Comparison of ENCODE assay signal across 12 cellular contexts in genomic region chr6:7672066-7673062, GRCh38. TPM values are rescaled to one million over a fixed set of nuclear protein-coding genes. Genes with fewer than 3 reads are reported as not detected.
DNase-seq lines count a peak whose midpoint lies in the region; ATAC-seq and TF ChIP-seq lines count a peak whose summit lies in the region.
"Had no signal": no experiment of that assay in that cellular context is flagged by ENCODE, and none has a peak within 500 bp of the region (broad histone marks: within the 10 kb centered on the region; RNA-seq: fewer than 3 reads in every experiment).

No MANE protein-coding gene starts in this region.

- H3K4me1 Mint-ChIP-seq in Calu3 (ENCODE audit: low read depth, unreplicated experiment) = peaks cover 11% of the 10 kb centered on the region
- no peaks in the 10 kb centered on the region for H3K4me1 Mint-ChIP-seq in naive thymus-derived CD8-positive, alpha-beta T cell
- H3K4me1 Mint-ChIP-seq: B cell had no signal

- no TSS peak for BruUV-seq in Calu3 (replicated peaks; lab: Mats Ljungman, UMichigan)

- intact Hi-C loops in Calu3 (cut with micrococcal nuclease; ENCODE audit: unreplicated experiment) (no loop called here), ovary (cut with DNase I) (no loop called here)

- H3K36me3 Mint-ChIP-seq in Calu3 (ENCODE audit: insufficient read depth, unreplicated experiment) = no peaks in the 10 kb centered on the region
- H3K36me3 Mint-ChIP-seq in naive thymus-derived CD8-positive, alpha-beta T cell = no peaks in the 10 kb centered on the region

- CTCF ChIA-PET in Calu3 (lab: Charles Lee) = interaction anchor here (0.7 kb wide), 1 partner anchor 16 kb away, joined by 3 read pairs; no protein-coding TSS in a partner anchor

- H3K9me3 Mint-ChIP-seq in Calu3 (ENCODE audit: low read depth, unreplicated experiment) = no peaks in the 10 kb centered on the region
- no peaks in the 10 kb centered on the region for H3K9me3 Mint-ChIP-seq in naive thymus-derived CD8-positive, alpha-beta T cell
- H3K9me3 Mint-ChIP-seq: dendritic cell treated with granulocyte-macrophage colony-stimulating factor and Interleukin-4, amounts not matched to agents 40 ng/mL and 50 ng/mL, for 4 days had no signal

- POLR2A ChIA-PET in naive thymus-derived CD8-positive, alpha-beta T cell (lab: Charles Lee) = no interaction called here

- H3K4me3 ChIP-seq in WERI-Rb-1 (ENCODE audit: low read depth, low read length) (peak overlapping the region; percentile 42), fibroblast of the aortic adventitia (ENCODE audit: low read depth, low read length) (no peak overlapping the region), ovary (peak overlapping the region; percentile 21)
- H3K4me3 ChIP-seq: mucosa of descending colon had no signal

- TF ChIP-seq EP300 in ovary (IDR thresholded peaks at IDR 0.05) = no peak

- WGBS in ovary, 3 donors = 45 to 54% (median 46%) methylated on average over 20 of the region's 20 CpGs

- peak overlapping the region; percentile 59 for H3K4me3 Mint-ChIP-seq in Calu3 (ENCODE audit: low read depth, unreplicated experiment)
- H3K4me3 Mint-ChIP-seq in naive thymus-derived CD8-positive, alpha-beta T cell = no peak overlapping the region
- H3K4me3 Mint-ChIP-seq: B cell; dendritic cell treated with granulocyte-macrophage colony-stimulating factor and Interleukin-4, amounts not matched to agents 40 ng/mL and 50 ng/mL, for 4 days had no signal

- H3K27ac ChIP-seq in WERI-Rb-1 (no peak overlapping the region), ovary (no peak overlapping the region)

- TF ChIP-seq CTCF in Calu3 (IDR thresholded peaks at IDR 0.05; ENCODE audit: unreplicated experiment) (no peak), WERI-Rb-1 (IDR thresholded peaks at IDR 0.05; ENCODE audit: low read depth, low read length) (no peak), fibroblast of the aortic adventitia (IDR thresholded peaks at IDR 0.05; ENCODE audit: insufficient read depth, low read length) (no peak), ovary (IDR thresholded peaks at IDR 0.05) (no peak)

- H3K27me3 Mint-ChIP-seq in Calu3 (ENCODE audit: unreplicated experiment) = no peaks in the 10 kb centered on the region
- peaks cover 5 to 35% (median 6%) of the 10 kb centered on the region in 5 donors for H3K27me3 Mint-ChIP-seq in naive thymus-derived CD8-positive, alpha-beta T cell

- H3K9me3 ChIP-seq in WERI-Rb-1 (ENCODE audit: severe bottlenecking) (no peaks in the 10 kb centered on the region), ovary (no peaks in the 10 kb centered on the region)
- H3K9me3 ChIP-seq: mucosa of descending colon had no signal

- no peaks in the 10 kb centered on the region for H3K27me3 ChIP-seq in WERI-Rb-1 (ENCODE audit: insufficient read depth, low read depth, severe bottlenecking)
- H3K27me3 ChIP-seq in ovary = no peaks in the 10 kb centered on the region

- peaks cover 2% of the 10 kb centered on the region for H3K4me1 ChIP-seq in ovary (ENCODE audit: insufficient read depth)

- H3K36me3 ChIP-seq in WERI-Rb-1 (no peaks in the 10 kb centered on the region), ovary (no peaks in the 10 kb centered on the region)

- no peak for TF ChIP-seq POLR2A in ovary (IDR thresholded peaks at IDR 0.05)

- ATAC-seq in naive thymus-derived CD8-positive, alpha-beta T cell = no peak

- DNase-seq in Calu3 (no peak), WERI-Rb-1 (peak; percentile 59), fibroblast of the aortic adventitia (ENCODE audit: low read depth) (peak; percentile 16), ovary (peak in 1 of 5 donors; percentile 19), NCI-H345 treated with DMSO at 0.1 percent for 48 hours (lab: John Stamatoyannopoulos, UW; ENCODE audit: unreplicated experiment) (no peak), GM19240 (ENCODE audit: insufficient read length, low spot score) (no peak), NCI-H82 treated with DMSO at 0.1 percent for 48 hours (lab: John Stamatoyannopoulos, UW; ENCODE audit: unreplicated experiment) (no peak)
- no peak for DNase-seq in naive thymus-derived CD8-positive, alpha-beta T cell
- DNase-seq: NCI-H446 had no signal

- no peak overlapping the region for H3K27ac Mint-ChIP-seq in Calu3 (ENCODE audit: unreplicated experiment)
- no peak overlapping the region for H3K27ac Mint-ChIP-seq in naive thymus-derived CD8-positive, alpha-beta T cell
- H3K27ac Mint-ChIP-seq: B cell; dendritic cell treated with granulocyte-macrophage colony-stimulating factor and Interleukin-4, amounts not matched to agents 40 ng/mL and 50 ng/mL, for 4 days had no signal

RNA-seq across cellular contexts. Expression of gene BMP6, which starts 53.5 kb away (rescaled TPM):
- total RNA-seq in Calu3 (2022) (0.17 and 0.27 TPM in 2 replicates), fibroblast of the aortic adventitia (ENCODE audit: low replicate concordance) (1.3 and 10.5 TPM in 2 replicates), ovary (10 to 100 TPM in 2 of 7 donors, 1 to 10 TPM in 5; 3.4 to 15.9 (median 6.7) TPM)
- polyA plus RNA-seq in ovary = 10 to 100 TPM; 24.9 to 28.1 TPM
- not detected for total RNA-seq in naive thymus-derived CD8-positive, alpha-beta T cell
- not detected for polyA plus RNA-seq in naive thymus-derived CD8-positive, alpha-beta T cell

Comparison
In these comparisons a context has a peak if more than half of its experiments do, and no peak if none do; other contexts are left out.
1. DNase-seq: peak in WERI-Rb-1 (single experiment) and fibroblast of the aortic adventitia (single experiment); none in Calu3 (single experiment), NCI-H345 treated with DMSO at 0.1 percent for 48 hours (single experiment), GM19240 (single experiment), NCI-H82 treated with DMSO at 0.1 percent for 48 hours (single experiment) and naive thymus-derived CD8-positive, alpha-beta T cell (0 of 10).